ENCODE assay signal across 20 cellular contexts in the genomic region with DNA sequence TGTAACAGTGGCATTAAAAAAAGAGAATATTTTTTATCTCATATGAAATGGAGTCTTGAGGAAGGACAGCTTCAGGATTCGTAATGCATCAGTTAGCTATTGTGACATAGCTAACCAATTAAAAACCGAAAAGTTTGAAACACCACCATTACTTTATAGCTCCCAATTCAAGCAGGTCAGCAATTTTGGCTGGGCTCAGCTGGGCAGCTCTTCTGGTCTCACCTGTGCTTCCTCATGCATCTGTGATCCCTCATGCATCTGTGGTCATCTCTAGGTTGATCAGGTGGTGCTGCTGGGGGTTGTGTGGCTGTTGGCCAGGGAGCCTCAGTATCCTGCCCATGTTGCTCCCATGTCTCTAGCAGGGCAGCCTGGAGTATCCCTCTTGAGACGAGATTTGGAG.
DNase-seq lines count a peak whose midpoint lies in the region; ATAC-seq, FAIRE-seq and TF ChIP-seq lines count a peak whose summit lies in the region.
"Had no signal": no experiment of that assay in that cellular context is flagged by ENCODE, and none has a peak within 500 bp of the region (broad histone marks: within the 10 kb centered on the region; RNA-seq: fewer than 3 reads in every experiment).

No MANE protein-coding gene starts in this region.

- peaks cover 2% of the 10 kb centered on the region for H3K9me3 Mint-ChIP-seq in stimulated activated memory B cell treated with anti-CD40 and anti-IgM and Interleukin-4, amounts not matched to agents 10 μg/mL and 1 μg/mL and 100 μg/mL, for 72 hours
- peaks cover 14% of the 10 kb centered on the region for H3K9me3 Mint-ChIP-seq in activated CD8-positive, alpha-beta T cell treated with anti-CD3 and anti-CD28 coated beads, Interleukin-2, amount 10 ng/mL, durations not matched to agents 7 days and 5 days (ENCODE audit: insufficient read depth)

- peak overlapping the region; percentile 23 for H3K27ac Mint-ChIP-seq in stimulated activated memory B cell treated with anti-CD40 and anti-IgM and Interleukin-4, amounts not matched to agents 10 μg/mL and 1 μg/mL and 100 μg/mL, for 72 hours
- no peak overlapping the region for H3K27ac Mint-ChIP-seq in activated CD8-positive, alpha-beta T cell treated with anti-CD3 and anti-CD28 coated beads, Interleukin-2, amount 10 ng/mL, durations not matched to agents 7 days and 5 days
- H3K27ac Mint-ChIP-seq: CD4-positive, CD25-positive, alpha-beta regulatory T cell had no signal

- H3K9ac ChIP-seq in BLaER1: no peak overlapping the region
- no peak overlapping the region for H3K9ac ChIP-seq in MM.1S (ENCODE audit: low read length)

- no peaks in the 10 kb centered on the region for H3K36me3 Mint-ChIP-seq in stimulated activated memory B cell treated with anti-CD40 and anti-IgM and Interleukin-4, amounts not matched to agents 10 μg/mL and 1 μg/mL and 100 μg/mL, for 72 hours
- peaks cover 35% of the 10 kb centered on the region for H3K36me3 Mint-ChIP-seq in activated CD8-positive, alpha-beta T cell treated with anti-CD3 and anti-CD28 coated beads, Interleukin-2, amount 10 ng/mL, durations not matched to agents 7 days and 5 days (ENCODE audit: low read depth)
- H3K36me3 Mint-ChIP-seq: CD4-positive, CD25-positive, alpha-beta regulatory T cell had no signal

- no peaks in the 10 kb centered on the region for H3K27me3 Mint-ChIP-seq in stimulated activated memory B cell treated with anti-CD40 and anti-IgM and Interleukin-4, amounts not matched to agents 10 μg/mL and 1 μg/mL and 100 μg/mL, for 72 hours
- peaks cover 15% of the 10 kb centered on the region for H3K27me3 Mint-ChIP-seq in activated CD8-positive, alpha-beta T cell treated with anti-CD3 and anti-CD28 coated beads, Interleukin-2, amount 10 ng/mL, durations not matched to agents 7 days and 5 days (ENCODE audit: low read depth)
- H3K27me3 Mint-ChIP-seq: CD4-positive, CD25-positive, alpha-beta regulatory T cell had no signal

- 0 out of 2 replicates have a peak overlapping the region, but pooled peaks have one; percentile 4 for H2AFZ ChIP-seq in MM.1S (ENCODE audit: low read length)

- ATAC-seq in A549 (no peak), HG03521 (IDR thresholded peaks at IDR 0.05; ENCODE audit: unreplicated experiment) (no peak)
- no peak for ATAC-seq in stimulated activated memory B cell treated with anti-CD40 and anti-IgM and Interleukin-4, amounts not matched to agents 10 μg/mL and 1 μg/mL and 100 μg/mL, for 72 hours
- no peak for ATAC-seq in activated CD8-positive, alpha-beta T cell treated with anti-CD3 and anti-CD28 coated beads, Interleukin-2, amount 10 ng/mL, durations not matched to agents 7 days and 5 days
- ATAC-seq: K562 had no signal

- H3K4me3 ChIP-seq in A549 (no peak overlapping the region), BLaER1 (no peak overlapping the region; the same call in 1 of the 2 replicates), MM.1S (ENCODE audit: low read length) (no peak overlapping the region)
- H3K4me3 ChIP-seq: HAP-1, K562 had no signal

- peaks cover 39% of the 10 kb centered on the region for H3K4me1 Mint-ChIP-seq in stimulated activated memory B cell treated with anti-CD40 and anti-IgM and Interleukin-4, amounts not matched to agents 10 μg/mL and 1 μg/mL and 100 μg/mL, for 72 hours
- H3K4me1 Mint-ChIP-seq in activated CD8-positive, alpha-beta T cell treated with anti-CD3 and anti-CD28 coated beads, Interleukin-2, amount 10 ng/mL, durations not matched to agents 7 days and 5 days (ENCODE audit: low read depth): peaks cover 50% of the 10 kb centered on the region

- no peaks in the 10 kb centered on the region for H3F3A ChIP-seq in MM.1S (ENCODE audit: insufficient read depth, low read length)

- H3K9me3 ChIP-seq in A549 (no peaks in the 10 kb centered on the region; the same call in 1 of the 3 replicates), BLaER1 (peaks cover 17% of the 10 kb centered on the region), MM.1S (replicated peaks; ENCODE audit: insufficient read depth, low read length) (no peaks in the 10 kb centered on the region)
- H3K9me3 ChIP-seq: HAP-1 had no signal

- TF ChIP-seq POLR2A in A549 (IDR thresholded peaks at IDR 0.05; ENCODE audit: low read length): no peak

- DNase-seq in A549 (ENCODE audit: low read depth in 1 of 2, low spot score in 1 of 2): no peak
- no peak for DNase-seq in MM.1S
- no peak for DNase-seq in activated CD8-positive, alpha-beta T cell treated with anti-CD3 and anti-CD28 coated beads, Interleukin-2, amount 10 ng/mL, durations not matched to agents 7 days and 5 days
- no peak for DNase-seq in activated gamma-delta T cell (lab: John Stamatoyannopoulos, UW)
- DNase-seq: C1 segment of cervical spinal cord; CD4-positive, CD25-positive, alpha-beta regulatory T cell; CD8-positive, alpha-beta memory T cell; COR-L47; DMS 273 treated with DMSO at 0.1 percent for 48 hours; DMS53; DND-41 had no signal

- H3K9me2 ChIP-seq in MM.1S (replicated peaks; ENCODE audit: insufficient read depth, low read length): no peaks in the 10 kb centered on the region

- no peak for TF ChIP-seq RAD21 in A549 (conservative IDR thresholded peaks at IDR 0.05 in 1 of 2, IDR thresholded peaks at IDR 0.05 in 1 of 2)

- H3K36me3 ChIP-seq in BLaER1 (peaks cover 31% of the 10 kb centered on the region), MM.1S (replicated peaks; ENCODE audit: insufficient read depth, low read length) (no peaks in the 10 kb centered on the region)
- H3K36me3 ChIP-seq: HAP-1 had no signal

- no peaks in the 10 kb centered on the region for H3K79me2 ChIP-seq in MM.1S (ENCODE audit: low read length)

- H3K4me1 ChIP-seq in A549 (no peaks in the 10 kb centered on the region), BLaER1 (peaks cover 52% of the 10 kb centered on the region), MM.1S (ENCODE audit: low read length) (peaks cover 14% of the 10 kb centered on the region)
- H3K4me1 ChIP-seq: HAP-1 had no signal

- no peak overlapping the region for H3K4me3 Mint-ChIP-seq in stimulated activated memory B cell treated with anti-CD40 and anti-IgM and Interleukin-4, amounts not matched to agents 10 μg/mL and 1 μg/mL and 100 μg/mL, for 72 hours
- no peak overlapping the region for H3K4me3 Mint-ChIP-seq in activated CD8-positive, alpha-beta T cell treated with anti-CD3 and anti-CD28 coated beads, Interleukin-2, amount 10 ng/mL, durations not matched to agents 7 days and 5 days
- H3K4me3 Mint-ChIP-seq: CD4-positive, CD25-positive, alpha-beta regulatory T cell had no signal

- H3K27me3 ChIP-seq in BLaER1: no peaks in the 10 kb centered on the region
- H3K27me3 ChIP-seq in MM.1S (replicated peaks; ENCODE audit: insufficient read depth, low read length): no peaks in the 10 kb centered on the region

- no peak for FAIRE-seq in A549 (lab: Jason Lieb, UNC)
- FAIRE-seq: A204.1, G401.6, GM12891, GM19239, K562 had no signal

- no peak overlapping the region for H3K27ac ChIP-seq in A549
- no peak overlapping the region for H3K27ac ChIP-seq in BLaER1
- no peak overlapping the region for H3K27ac ChIP-seq in MM.1S (ENCODE audit: low read length)

- TF ChIP-seq EP300 in A549 (IDR thresholded peaks at IDR 0.05): no peak

- no peaks in the 10 kb centered on the region for H4K20me1 ChIP-seq in BLaER1
- no peaks in the 10 kb centered on the region for H4K20me1 ChIP-seq in MM.1S (ENCODE audit: insufficient read depth, low read length)

- no peak overlapping the region for H3K4me2 ChIP-seq in A549
- H3K4me2 ChIP-seq in BLaER1: peak overlapping the region; percentile 9
- no peak overlapping the region for H3K4me2 ChIP-seq in MM.1S (ENCODE audit: low read depth, low read length)

- WGBS in A549 (ENCODE audit: missing lambda C conversion rate): 0% methylated on average over 2 of the region's 3 CpGs

- CTCF ChIA-PET in A549 (lab: Yijun Ruan, JAX): interaction anchor here (0.7 to 2.2 kb wide), 2 partner anchors 23 to 24 kb away, joined by 3 to 9 read pairs; no protein-coding TSS in a partner anchor
- CTCF ChIA-PET in activated CD8-positive, alpha-beta T cell treated with anti-CD3 and anti-CD28 coated beads, Interleukin-2, amount 10 ng/mL, durations not matched to agents 7 days and 5 days (lab: Charles Lee): interaction anchor here (4.0 to 7.7 kb wide), 2 partner anchors 15 to 23 kb away, joined by 21 to 78 read pairs; no protein-coding TSS in a partner anchor

- no peak for TF ChIP-seq CTCF in A549 (IDR thresholded peaks at IDR 0.05)
- TF ChIP-seq CTCF in MM.1S (IDR thresholded peaks at IDR 0.05; ENCODE audit: low read length): no peak

- POLR2A ChIA-PET in A549 (lab: Yijun Ruan, JAX): no interaction called here
- POLR2A ChIA-PET in activated CD8-positive, alpha-beta T cell treated with anti-CD3 and anti-CD28 coated beads, Interleukin-2, amount 10 ng/mL, durations not matched to agents 7 days and 5 days (lab: Charles Lee): no interaction called here

TF ChIP-seq in A549, 52 proteins besides CTCF, POLR2A, EP300 and RAD21:
- TF ChIP-seq NR3C1 (IDR thresholded peaks at IDR 0.05) (no peak), MAFK (IDR thresholded peaks at IDR 0.05; ENCODE audit: partially characterized antibody) (peak; percentile 30), EHF (CRISPR knock-in tag; IDR thresholded peaks at IDR 0.05) (no peak)
